20 cellular contexts compared by ENCODE assay signal in the genomic region with DNA sequence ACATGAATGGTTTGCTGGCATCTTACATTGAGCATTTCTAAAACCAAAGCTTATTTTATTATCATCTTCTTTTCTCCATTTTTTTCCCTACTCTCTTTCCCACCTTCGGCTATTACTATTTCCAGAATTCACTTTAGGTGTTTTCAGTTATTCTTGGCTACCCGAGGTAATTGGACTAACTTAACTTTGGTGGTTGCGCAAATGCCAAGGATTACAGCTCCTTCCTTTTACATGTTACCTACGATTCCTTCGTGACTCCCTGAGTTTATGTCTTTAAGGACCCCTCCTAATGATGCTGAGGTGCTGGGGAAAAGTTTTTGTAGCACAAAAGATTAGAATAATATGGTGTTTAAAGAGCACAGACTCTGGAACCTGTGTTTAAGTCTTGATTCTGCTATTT.
"Had no signal": no experiment of that assay in that cellular context is flagged by ENCODE, and none has a peak within 500 bp of the region (broad histone marks: within the 10 kb centered on the region; RNA-seq: fewer than 3 reads in every experiment).

No MANE protein-coding gene starts in this region.

- H3K9me3 Mint-ChIP-seq: effector memory CD8-positive, alpha-beta T cell; memory B cell; natural killer cell treated with Interleukin-12 subunit alpha and Interleukin-12 subunit beta and Interleukin-15 and Interleukin-18, amount 100 ng/mL, for 72 hours had no signal

- ATAC-seq: effector memory CD8-positive, alpha-beta T cell; gastrocnemius medialis; heart right ventricle; natural killer cell treated with Interleukin-12 subunit alpha and Interleukin-12 subunit beta and Interleukin-15 and Interleukin-18, amount 100 ng/mL, for 72 hours; pancreas; right cardiac atrium had no signal

- H3K27ac ChIP-seq: epithelial cell of prostate, esophagus muscularis mucosa, gastrocnemius medialis, heart right ventricle, neural progenitor cell, pancreas, stomach, thoracic aorta, transverse colon had no signal

- H3K4me1 ChIP-seq: esophagus muscularis mucosa, neural progenitor cell, pancreas, stomach, transverse colon had no signal

- H3K4me3 ChIP-seq: esophagus muscularis mucosa, gastrocnemius medialis, heart right ventricle, neural progenitor cell, pancreas, stomach, thoracic aorta, transverse colon had no signal

- H3K9me3 ChIP-seq: esophagus muscularis mucosa, gastrocnemius medialis, pancreas, stomach, thoracic aorta, transverse colon had no signal

- H2AFZ ChIP-seq: neural progenitor cell had no signal

- H3K36me3 ChIP-seq: gastrocnemius medialis, neural progenitor cell, pancreas had no signal

- H3K9ac ChIP-seq: neural progenitor cell had no signal

- H3K27ac Mint-ChIP-seq: memory B cell; natural killer cell treated with Interleukin-12 subunit alpha and Interleukin-12 subunit beta and Interleukin-15 and Interleukin-18, amount 100 ng/mL, for 72 hours; neural progenitor cell; progenitor cell of endocrine pancreas had no signal

- DNase-seq: effector memory CD8-positive, alpha-beta T cell; gastrocnemius medialis; heart right ventricle; hypothalamus; midbrain; nucleus accumbens; pancreas; right cardiac atrium; stimulated activated CD4-positive, alpha-beta T cell treated with anti-CD3 and anti-CD28 coated beads, Interleukin-12 subunit alpha, Interleukin-12 subunit beta, amount 100 ng/mL, for 4 hours; stimulated activated naive CD4-positive, alpha-beta T cell; stomach; substantia nigra; transverse colon had no signal

- H3K27me3 Mint-ChIP-seq: effector memory CD8-positive, alpha-beta T cell; memory B cell; natural killer cell treated with Interleukin-12 subunit alpha and Interleukin-12 subunit beta and Interleukin-15 and Interleukin-18, amount 100 ng/mL, for 72 hours; progenitor cell of endocrine pancreas had no signal

- H3K4me3 Mint-ChIP-seq: effector memory CD8-positive, alpha-beta T cell; memory B cell; natural killer cell treated with Interleukin-12 subunit alpha and Interleukin-12 subunit beta and Interleukin-15 and Interleukin-18, amount 100 ng/mL, for 72 hours; neural progenitor cell had no signal

- H3K4me1 Mint-ChIP-seq: memory B cell, neural progenitor cell had no signal

- H3K27me3 ChIP-seq: esophagus muscularis mucosa, gastrocnemius medialis, heart right ventricle, neural progenitor cell, pancreas, stomach, transverse colon had no signal

- H3K4me2 ChIP-seq: neural progenitor cell had no signal
